ENCODE assay signal across 1 cellular context in the genomic region with DNA sequence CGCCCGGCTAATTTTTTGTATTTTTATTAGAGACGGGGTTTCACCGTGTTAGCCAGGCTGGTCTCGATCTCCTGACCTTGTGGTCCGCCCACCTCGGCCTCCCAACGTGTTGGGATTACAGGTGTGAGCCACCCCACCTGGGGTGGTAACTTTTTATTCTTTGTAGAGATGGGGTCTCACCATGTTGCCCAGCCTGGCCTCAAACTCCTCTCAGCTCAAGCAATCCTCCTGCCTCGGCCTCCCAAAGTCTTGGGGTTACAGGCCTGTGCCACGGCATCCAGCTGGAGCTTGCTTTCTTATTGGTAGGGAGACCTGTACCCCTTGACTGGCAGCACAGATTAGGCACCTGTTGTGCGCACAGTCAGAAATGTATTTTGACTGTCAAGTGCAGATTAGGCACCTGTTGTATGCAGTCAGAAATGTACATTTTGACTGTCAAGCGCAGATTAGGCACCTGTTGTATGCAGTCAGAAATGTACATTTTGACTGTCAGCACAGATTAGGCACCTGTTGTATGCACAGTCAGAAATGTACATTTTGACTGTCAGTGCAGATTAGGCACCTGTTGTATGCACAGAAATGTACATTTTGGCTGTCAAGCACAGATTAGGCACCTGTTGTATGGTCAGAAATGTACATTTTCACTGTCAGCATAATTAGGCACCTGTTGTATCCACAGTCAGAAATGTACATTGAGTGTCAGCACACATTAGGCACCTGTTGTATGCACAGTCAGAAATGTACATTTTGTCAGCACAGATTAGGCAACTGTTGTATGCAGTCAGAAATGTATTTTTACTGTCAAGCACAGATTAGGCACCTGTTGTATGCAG.
TF ChIP-seq lines count a peak whose summit lies in the region.

No MANE protein-coding gene starts in this region.

TF ChIP-seq in K562, 482 proteins besides CTCF, POLR2A, EP300 and RAD21:
- TF ChIP-seq KDM1A (IDR thresholded peaks at IDR 0.05) = peak; percentile 22 to 27; a peak in 2 of 4 replicates
- peak; percentile 26; the same call in 1 of the 2 replicates for TF ChIP-seq ZNF316 (IDR thresholded peaks at IDR 0.05)
- TF ChIP-seq CHD4 (IDR thresholded peaks at IDR 0.05; ENCODE audit: insufficient read depth, insufficient replicate concordance, low read depth, low read length, poor library complexity, severe bottlenecking) = peak; percentile 90
- peak; percentile 55; the same call in 1 of the 2 replicates for TF ChIP-seq ZNF121 (CRISPR knock-in tag; conservative IDR thresholded peaks at IDR 0.05)
- TF ChIP-seq ZKSCAN1 (IDR thresholded peaks at IDR 0.05; ENCODE audit: low read depth, low read length) = 0 out of 2 replicates have a peak, but pooled peaks have one; percentile 39
- TF ChIP-seq PHF20 (IDR thresholded peaks at IDR 0.05; ENCODE audit: partially characterized antibody) = peak; percentile 52
- TF ChIP-seq ADNP (tag; IDR thresholded peaks at IDR 0.05) = peak; percentile 97
- peak; percentile 92 for TF ChIP-seq BCOR (IDR thresholded peaks at IDR 0.05)
- peak; percentile 100 for TF ChIP-seq ZKSCAN8 (CRISPR knock-in tag; IDR thresholded peaks at IDR 0.05)
- peak; percentile 94 for TF ChIP-seq SMARCA5 (IDR thresholded peaks at IDR 0.05)
